ENCODE assay signal across 1 cellular context in the genomic region with DNA sequence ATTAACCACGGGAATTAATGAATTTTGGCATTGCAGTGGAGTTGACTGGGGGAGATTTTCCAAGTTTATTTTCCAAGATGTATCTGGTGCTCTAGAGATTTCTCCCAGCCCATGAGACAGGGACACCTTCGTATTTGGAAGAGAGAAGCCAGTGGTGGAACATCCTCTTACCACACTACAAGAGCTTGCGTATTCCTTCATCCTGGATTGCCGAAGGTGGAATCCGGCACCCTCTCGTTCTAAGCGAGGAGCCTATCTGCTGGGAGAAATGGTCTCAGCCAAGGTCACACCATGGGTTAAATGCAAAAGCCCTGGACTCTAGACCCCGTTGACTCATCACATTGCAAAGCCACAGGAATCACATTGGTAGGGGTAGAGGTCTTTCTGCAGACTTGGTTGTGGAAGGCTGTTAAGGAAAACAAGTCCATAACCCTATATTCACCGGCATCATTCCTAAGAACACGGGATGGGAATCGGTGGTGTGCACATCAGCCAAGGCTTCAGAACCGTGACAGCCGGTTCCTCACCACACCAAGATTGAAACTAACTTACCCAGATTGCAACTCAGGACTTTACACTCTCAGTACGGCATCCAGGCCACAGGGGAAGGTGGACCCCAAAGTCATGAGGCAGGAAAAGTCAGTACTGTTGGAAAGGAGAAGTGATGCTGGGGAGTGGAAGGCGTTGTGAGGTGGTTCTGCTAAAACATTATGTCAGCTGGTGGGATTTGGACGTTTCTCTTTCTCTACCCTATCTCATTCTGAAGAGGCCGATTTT.
TF ChIP-seq lines count a peak whose summit lies in the region.

No MANE protein-coding gene starts in this region.

TF ChIP-seq in HepG2, 621 proteins besides CTCF, POLR2A, EP300 and RAD21 (continued from another document and continues in another):
- TF ChIP-seq, protein P1, sequence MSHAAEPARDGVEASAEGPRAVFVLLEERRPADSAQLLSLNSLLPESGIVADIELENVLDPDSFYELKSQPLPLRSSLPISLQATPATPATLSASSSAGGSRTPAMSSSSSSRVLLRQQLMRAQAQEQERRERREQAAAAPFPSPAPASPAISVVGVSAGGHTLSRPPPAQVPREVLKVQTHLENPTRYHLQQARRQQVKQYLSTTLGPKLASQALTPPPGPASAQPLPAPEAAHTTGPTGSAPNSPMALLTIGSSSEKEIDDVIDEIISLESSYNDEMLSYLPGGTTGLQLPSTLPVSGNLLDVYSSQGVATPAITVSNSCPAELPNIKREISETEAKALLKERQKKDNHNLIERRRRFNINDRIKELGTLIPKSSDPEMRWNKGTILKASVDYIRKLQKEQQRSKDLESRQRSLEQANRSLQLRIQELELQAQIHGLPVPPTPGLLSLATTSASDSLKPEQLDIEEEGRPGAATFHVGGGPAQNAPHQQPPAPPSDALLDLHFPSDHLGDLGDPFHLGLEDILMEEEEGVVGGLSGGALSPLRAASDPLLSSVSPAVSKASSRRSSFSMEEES (CRISPR knock-in tag; IDR thresholded peaks at IDR 0.05): no peak
- TF ChIP-seq, protein P2, sequence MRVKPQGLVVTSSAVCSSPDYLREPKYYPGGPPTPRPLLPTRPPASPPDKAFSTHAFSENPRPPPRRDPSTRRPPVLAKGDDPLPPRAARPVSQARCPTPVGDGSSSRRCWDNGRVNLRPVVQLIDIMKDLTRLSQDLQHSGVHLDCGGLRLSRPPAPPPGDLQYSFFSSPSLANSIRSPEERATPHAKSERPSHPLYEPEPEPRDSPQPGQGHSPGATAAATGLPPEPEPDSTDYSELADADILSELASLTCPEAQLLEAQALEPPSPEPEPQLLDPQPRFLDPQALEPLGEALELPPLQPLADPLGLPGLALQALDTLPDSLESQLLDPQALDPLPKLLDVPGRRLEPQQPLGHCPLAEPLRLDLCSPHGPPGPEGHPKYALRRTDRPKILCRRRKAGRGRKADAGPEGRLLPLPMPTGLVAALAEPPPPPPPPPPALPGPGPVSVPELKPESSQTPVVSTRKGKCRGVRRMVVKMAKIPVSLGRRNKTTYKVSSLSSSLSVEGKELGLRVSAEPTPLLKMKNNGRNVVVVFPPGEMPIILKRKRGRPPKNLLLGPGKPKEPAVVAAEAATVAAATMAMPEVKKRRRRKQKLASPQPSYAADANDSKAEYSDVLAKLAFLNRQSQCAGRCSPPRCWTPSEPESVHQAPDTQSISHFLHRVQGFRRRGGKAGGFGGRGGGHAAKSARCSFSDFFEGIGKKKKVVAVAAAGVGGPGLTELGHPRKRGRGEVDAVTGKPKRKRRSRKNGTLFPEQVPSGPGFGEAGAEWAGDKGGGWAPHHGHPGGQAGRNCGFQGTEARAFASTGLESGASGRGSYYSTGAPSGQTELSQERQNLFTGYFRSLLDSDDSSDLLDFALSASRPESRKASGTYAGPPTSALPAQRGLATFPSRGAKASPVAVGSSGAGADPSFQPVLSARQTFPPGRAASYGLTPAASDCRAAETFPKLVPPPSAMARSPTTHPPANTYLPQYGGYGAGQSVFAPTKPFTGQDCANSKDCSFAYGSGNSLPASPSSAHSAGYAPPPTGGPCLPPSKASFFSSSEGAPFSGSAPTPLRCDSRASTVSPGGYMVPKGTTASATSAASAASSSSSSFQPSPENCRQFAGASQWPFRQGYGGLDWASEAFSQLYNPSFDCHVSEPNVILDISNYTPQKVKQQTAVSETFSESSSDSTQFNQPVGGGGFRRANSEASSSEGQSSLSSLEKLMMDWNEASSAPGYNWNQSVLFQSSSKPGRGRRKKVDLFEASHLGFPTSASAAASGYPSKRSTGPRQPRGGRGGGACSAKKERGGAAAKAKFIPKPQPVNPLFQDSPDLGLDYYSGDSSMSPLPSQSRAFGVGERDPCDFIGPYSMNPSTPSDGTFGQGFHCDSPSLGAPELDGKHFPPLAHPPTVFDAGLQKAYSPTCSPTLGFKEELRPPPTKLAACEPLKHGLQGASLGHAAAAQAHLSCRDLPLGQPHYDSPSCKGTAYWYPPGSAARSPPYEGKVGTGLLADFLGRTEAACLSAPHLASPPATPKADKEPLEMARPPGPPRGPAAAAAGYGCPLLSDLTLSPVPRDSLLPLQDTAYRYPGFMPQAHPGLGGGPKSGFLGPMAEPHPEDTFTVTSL (CRISPR knock-in tag; IDR thresholded peaks at IDR 0.05; ENCODE audit: borderline replicate concordance): peak; percentile 91; the same call in 1 of the 2 replicates
- TF ChIP-seq, protein P3, sequence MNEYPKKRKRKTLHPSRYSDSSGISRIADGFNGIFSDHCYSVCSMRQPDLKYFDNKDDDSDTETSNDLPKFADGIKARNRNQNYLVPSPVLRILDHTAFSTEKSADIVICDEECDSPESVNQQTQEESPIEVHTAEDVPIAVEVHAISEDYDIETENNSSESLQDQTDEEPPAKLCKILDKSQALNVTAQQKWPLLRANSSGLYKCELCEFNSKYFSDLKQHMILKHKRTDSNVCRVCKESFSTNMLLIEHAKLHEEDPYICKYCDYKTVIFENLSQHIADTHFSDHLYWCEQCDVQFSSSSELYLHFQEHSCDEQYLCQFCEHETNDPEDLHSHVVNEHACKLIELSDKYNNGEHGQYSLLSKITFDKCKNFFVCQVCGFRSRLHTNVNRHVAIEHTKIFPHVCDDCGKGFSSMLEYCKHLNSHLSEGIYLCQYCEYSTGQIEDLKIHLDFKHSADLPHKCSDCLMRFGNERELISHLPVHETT (CRISPR knock-in tag; conservative IDR thresholded peaks at IDR 0.05): no peak
- TF ChIP-seq TSC22D2 (CRISPR knock-in tag; IDR thresholded peaks at IDR 0.05; ENCODE audit: borderline replicate concordance) (no peak), ZNF772 (CRISPR knock-in tag; IDR thresholded peaks at IDR 0.05) (peak; percentile 85), ZNF256 (CRISPR knock-in tag; conservative IDR thresholded peaks at IDR 0.05) (0 out of 2 replicates have a peak, but pooled peaks have one; percentile 52), ZNF121 (CRISPR knock-in tag; IDR thresholded peaks at IDR 0.05) (peak; percentile 62; the same call in 1 of the 2 replicates), ZFP36L2 (CRISPR knock-in tag; IDR thresholded peaks at IDR 0.05) (no peak), ZNF709 (CRISPR knock-in tag; IDR thresholded peaks at IDR 0.05) (no peak), KDM2A (CRISPR knock-in tag; IDR thresholded peaks at IDR 0.05; ENCODE audit: borderline replicate concordance, low read depth) (0 out of 2 replicates have a peak, but pooled peaks have one; percentile 0), ZMAT3 (CRISPR knock-in tag; conservative IDR thresholded peaks at IDR 0.05) (no peak), FOXK1 (CRISPR knock-in tag; IDR thresholded peaks at IDR 0.05; ENCODE audit: borderline replicate concordance, low read depth) (peak; percentile 16; the same call in 1 of the 2 replicates), ZNF296 (CRISPR knock-in tag; conservative IDR thresholded peaks at IDR 0.05) (no peak), AGO1 (IDR thresholded peaks at IDR 0.05; ENCODE audit: low read depth, low read length, poor library complexity, severe bottlenecking) (no peak), ZNF501 (CRISPR knock-in tag; IDR thresholded peaks at IDR 0.05) (no peak), ATF7 (IDR thresholded peaks at IDR 0.05) (no peak), ATF7 (CRISPR knock-in tag; IDR thresholded peaks at IDR 0.05) (peak; percentile 8; the same call in 1 of the 2 replicates), STAG1 (CRISPR knock-in tag; IDR thresholded peaks at IDR 0.05) (peak; percentile 34; the same call in 1 of the 2 replicates), ZNF75D (CRISPR knock-in tag; IDR thresholded peaks at IDR 0.05; ENCODE audit: borderline replicate concordance) (no peak), ZNF331 (CRISPR knock-in tag; IDR thresholded peaks at IDR 0.05) (peak; percentile 52; the same call in 1 of the 2 replicates), ZNF546 (CRISPR knock-in tag; conservative IDR thresholded peaks at IDR 0.05) (0 out of 2 replicates have a peak, but pooled peaks have one; percentile 66), SAP130 (CRISPR knock-in tag; IDR thresholded peaks at IDR 0.05; ENCODE audit: low read depth) (peak; percentile 73), ZNF556 (CRISPR knock-in tag; IDR thresholded peaks at IDR 0.05; ENCODE audit: borderline replicate concordance) (peak; percentile 33; the same call in 1 of the 2 replicates), RXRB (CRISPR knock-in tag; IDR thresholded peaks at IDR 0.05; ENCODE audit: borderline replicate concordance) (peak; percentile 69; the same call in 1 of the 2 replicates), YEATS2 (CRISPR knock-in tag; IDR thresholded peaks at IDR 0.05; ENCODE audit: borderline replicate concordance) (0 out of 2 replicates have a peak, but pooled peaks have one; percentile 17), SNAPC2 (CRISPR knock-in tag; IDR thresholded peaks at IDR 0.05) (no peak), PHF21A (CRISPR knock-in tag; IDR thresholded peaks at IDR 0.05) (no peak), SKI (IDR thresholded peaks at IDR 0.05; ENCODE audit: partially characterized antibody) (peak; percentile 47), ZFP37 (CRISPR knock-in tag; IDR thresholded peaks at IDR 0.05; ENCODE audit: borderline replicate concordance) (peak; percentile 29; the same call in 1 of the 2 replicates), DPF2 (CRISPR knock-in tag; IDR thresholded peaks at IDR 0.05; ENCODE audit: borderline replicate concordance, low read depth) (peak; percentile 89), ZNF619 (CRISPR knock-in tag; IDR thresholded peaks at IDR 0.05) (no peak)
- TF ChIP-seq, protein P4, sequence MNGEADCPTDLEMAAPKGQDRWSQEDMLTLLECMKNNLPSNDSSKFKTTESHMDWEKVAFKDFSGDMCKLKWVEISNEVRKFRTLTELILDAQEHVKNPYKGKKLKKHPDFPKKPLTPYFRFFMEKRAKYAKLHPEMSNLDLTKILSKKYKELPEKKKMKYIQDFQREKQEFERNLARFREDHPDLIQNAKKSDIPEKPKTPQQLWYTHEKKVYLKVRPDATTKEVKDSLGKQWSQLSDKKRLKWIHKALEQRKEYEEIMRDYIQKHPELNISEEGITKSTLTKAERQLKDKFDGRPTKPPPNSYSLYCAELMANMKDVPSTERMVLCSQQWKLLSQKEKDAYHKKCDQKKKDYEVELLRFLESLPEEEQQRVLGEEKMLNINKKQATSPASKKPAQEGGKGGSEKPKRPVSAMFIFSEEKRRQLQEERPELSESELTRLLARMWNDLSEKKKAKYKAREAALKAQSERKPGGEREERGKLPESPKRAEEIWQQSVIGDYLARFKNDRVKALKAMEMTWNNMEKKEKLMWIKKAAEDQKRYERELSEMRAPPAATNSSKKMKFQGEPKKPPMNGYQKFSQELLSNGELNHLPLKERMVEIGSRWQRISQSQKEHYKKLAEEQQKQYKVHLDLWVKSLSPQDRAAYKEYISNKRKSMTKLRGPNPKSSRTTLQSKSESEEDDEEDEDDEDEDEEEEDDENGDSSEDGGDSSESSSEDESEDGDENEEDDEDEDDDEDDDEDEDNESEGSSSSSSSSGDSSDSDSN (CRISPR knock-in tag; IDR thresholded peaks at IDR 0.05): peak; percentile 18; the same call in 1 of the 2 replicates
- TF ChIP-seq, protein P5, sequence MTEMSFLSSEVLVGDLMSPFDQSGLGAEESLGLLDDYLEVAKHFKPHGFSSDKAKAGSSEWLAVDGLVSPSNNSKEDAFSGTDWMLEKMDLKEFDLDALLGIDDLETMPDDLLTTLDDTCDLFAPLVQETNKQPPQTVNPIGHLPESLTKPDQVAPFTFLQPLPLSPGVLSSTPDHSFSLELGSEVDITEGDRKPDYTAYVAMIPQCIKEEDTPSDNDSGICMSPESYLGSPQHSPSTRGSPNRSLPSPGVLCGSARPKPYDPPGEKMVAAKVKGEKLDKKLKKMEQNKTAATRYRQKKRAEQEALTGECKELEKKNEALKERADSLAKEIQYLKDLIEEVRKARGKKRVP (CRISPR knock-in tag; IDR thresholded peaks at IDR 0.05): 0 out of 4 replicates have a peak, but pooled peaks of 1 of the 2 experiments have one; percentile 23
- TF ChIP-seq, protein P6, sequence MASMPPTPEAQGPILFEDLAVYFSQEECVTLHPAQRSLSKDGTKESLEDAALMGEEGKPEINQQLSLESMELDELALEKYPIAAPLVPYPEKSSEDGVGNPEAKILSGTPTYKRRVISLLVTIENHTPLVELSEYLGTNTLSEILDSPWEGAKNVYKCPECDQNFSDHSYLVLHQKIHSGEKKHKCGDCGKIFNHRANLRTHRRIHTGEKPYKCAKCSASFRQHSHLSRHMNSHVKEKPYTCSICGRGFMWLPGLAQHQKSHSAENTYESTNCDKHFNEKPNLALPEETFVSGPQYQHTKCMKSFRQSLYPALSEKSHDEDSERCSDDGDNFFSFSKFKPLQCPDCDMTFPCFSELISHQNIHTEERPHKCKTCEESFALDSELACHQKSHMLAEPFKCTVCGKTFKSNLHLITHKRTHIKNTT (CRISPR knock-in tag; IDR thresholded peaks at IDR 0.05): no peak
- TF ChIP-seq, protein P7, sequence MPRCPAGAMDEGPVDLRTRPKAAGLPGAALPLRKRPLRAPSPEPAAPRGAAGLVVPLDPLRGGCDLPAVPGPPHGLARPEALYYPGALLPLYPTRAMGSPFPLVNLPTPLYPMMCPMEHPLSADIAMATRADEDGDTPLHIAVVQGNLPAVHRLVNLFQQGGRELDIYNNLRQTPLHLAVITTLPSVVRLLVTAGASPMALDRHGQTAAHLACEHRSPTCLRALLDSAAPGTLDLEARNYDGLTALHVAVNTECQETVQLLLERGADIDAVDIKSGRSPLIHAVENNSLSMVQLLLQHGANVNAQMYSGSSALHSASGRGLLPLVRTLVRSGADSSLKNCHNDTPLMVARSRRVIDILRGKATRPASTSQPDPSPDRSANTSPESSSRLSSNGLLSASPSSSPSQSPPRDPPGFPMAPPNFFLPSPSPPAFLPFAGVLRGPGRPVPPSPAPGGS (CRISPR knock-in tag; IDR thresholded peaks at IDR 0.05): 0 out of 2 replicates have a peak, but pooled peaks have one; percentile 45
- TF ChIP-seq, protein P8, sequence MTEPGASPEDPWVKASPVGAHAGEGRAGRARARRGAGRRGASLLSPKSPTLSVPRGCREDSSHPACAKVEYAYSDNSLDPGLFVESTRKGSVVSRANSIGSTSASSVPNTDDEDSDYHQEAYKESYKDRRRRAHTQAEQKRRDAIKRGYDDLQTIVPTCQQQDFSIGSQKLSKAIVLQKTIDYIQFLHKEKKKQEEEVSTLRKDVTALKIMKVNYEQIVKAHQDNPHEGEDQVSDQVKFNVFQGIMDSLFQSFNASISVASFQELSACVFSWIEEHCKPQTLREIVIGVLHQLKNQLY (CRISPR knock-in tag; IDR thresholded peaks at IDR 0.05): 0 out of 2 replicates have a peak, but pooled peaks have one; percentile 39
- TF ChIP-seq, protein P9, sequence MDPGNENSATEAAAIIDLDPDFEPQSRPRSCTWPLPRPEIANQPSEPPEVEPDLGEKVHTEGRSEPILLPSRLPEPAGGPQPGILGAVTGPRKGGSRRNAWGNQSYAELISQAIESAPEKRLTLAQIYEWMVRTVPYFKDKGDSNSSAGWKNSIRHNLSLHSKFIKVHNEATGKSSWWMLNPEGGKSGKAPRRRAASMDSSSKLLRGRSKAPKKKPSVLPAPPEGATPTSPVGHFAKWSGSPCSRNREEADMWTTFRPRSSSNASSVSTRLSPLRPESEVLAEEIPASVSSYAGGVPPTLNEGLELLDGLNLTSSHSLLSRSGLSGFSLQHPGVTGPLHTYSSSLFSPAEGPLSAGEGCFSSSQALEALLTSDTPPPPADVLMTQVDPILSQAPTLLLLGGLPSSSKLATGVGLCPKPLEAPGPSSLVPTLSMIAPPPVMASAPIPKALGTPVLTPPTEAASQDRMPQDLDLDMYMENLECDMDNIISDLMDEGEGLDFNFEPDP (CRISPR knock-in tag; conservative IDR thresholded peaks at IDR 0.05): 0 out of 2 replicates have a peak, but pooled peaks have one; percentile 77
